14 cellular contexts compared by ENCODE assay signal in the genomic region with DNA sequence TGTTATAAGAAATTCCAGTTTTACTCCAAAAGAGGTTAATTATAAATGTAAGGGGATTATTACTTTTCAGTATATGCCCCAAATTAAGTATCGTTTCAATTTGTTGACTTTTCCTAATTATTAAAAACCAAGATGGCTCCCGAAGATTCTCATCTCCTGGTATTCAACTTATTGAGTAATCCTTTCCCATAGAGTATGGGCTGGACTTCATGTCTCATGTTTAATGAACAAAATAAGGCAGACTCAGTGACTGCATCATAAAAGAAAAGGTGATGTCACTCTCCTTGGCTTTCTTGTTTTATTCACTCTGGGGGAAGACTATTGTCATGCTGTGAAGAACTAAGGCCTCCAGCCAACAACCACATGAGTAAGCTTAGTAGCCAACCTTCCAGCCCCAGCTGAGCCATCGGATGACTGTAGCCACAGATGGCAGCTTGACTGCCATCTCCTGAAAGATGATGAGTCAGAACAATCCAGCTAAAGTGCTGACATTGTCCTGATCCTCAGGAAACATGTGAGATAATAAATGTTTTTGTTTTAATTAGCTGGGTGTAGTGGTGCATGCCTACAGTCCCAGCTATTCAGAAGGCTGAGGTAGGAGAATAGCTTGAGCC. TPM values are rescaled to one million over a fixed set of nuclear protein-coding genes. Genes with fewer than 3 reads are reported as not detected.
DNase-seq lines count a peak whose midpoint lies in the region; ATAC-seq, FAIRE-seq and TF ChIP-seq lines count a peak whose summit lies in the region.
"Had no signal": no experiment of that assay in that cellular context is flagged by ENCODE, and none has a peak within 500 bp of the region (broad histone marks: within the 10 kb centered on the region; RNA-seq: fewer than 3 reads in every experiment).

No MANE protein-coding gene starts in this region.

- peak; percentile 80 for FAIRE-seq in HTR-8/SVneo (lab: Jason Lieb, UNC)

- H3K27ac ChIP-seq in A673 (ENCODE audit: low read depth, low read length, poor library complexity, severe bottlenecking) (no peak overlapping the region), body of pancreas (no peak overlapping the region)
- H3K27ac ChIP-seq: BLaER1 treated with 17β-estradiol and CSF1 and Interleukin-3, amounts not matched to agents 10 nM and 100 nM; lower lobe of right lung; vagina had no signal

- DNase-seq in A673 (ENCODE audit: low spot score) = peak; percentile 76
- DNase-seq in HTR-8/SVneo (ENCODE audit: insufficient read length, low spot score) = no peak
- peak; percentile 91 for DNase-seq in T1000 (lab: John Stamatoyannopoulos, UW)
- peak; percentile 22 for DNase-seq in hepatic stellate cell (ENCODE audit: low spot score)
- no peak for DNase-seq in cerebellum (ENCODE audit: low spot score)
- DNase-seq in body of pancreas = no peak
- no peak for DNase-seq in ecto neural progenitor cell (ENCODE audit: low spot score)
- DNase-seq: lower lobe of right lung; NCI-H1105; Right ventricle myocardium superior; stimulated activated CD4-positive, alpha-beta T cell treated with anti-CD3 and anti-CD28 coated beads, Interleukin-4, amount 100 ng/mL, for 1 hour had no signal

- H3K4me3 ChIP-seq in A673 (ENCODE audit: low read depth, low read length, poor library complexity, severe bottlenecking) (no peak overlapping the region), body of pancreas (no peak overlapping the region)
- H3K4me3 ChIP-seq: BLaER1 treated with 17β-estradiol and CSF1 and Interleukin-3, amounts not matched to agents 10 nM and 100 nM; lower lobe of right lung; vagina had no signal

- POLR2A ChIA-PET in A673 (lab: Charles Lee; ENCODE audit: low non-redundant PET) = no interaction called here

- H3K27me3 ChIP-seq in A673 (replicated peaks; ENCODE audit: insufficient read depth, low read depth, low read length, poor library complexity) (no peaks in the 10 kb centered on the region), body of pancreas (no peaks in the 10 kb centered on the region)
- H3K27me3 ChIP-seq: vagina had no signal

- intact Hi-C loops in A673 (cut with micrococcal nuclease; ENCODE audit: unreplicated experiment) = no loop called here
- intact Hi-C loops in body of pancreas (cut with DNase I) = no loop called here

- WGBS in body of pancreas, 2 donors = 85 to 90% methylated on average over 3 of the region's 3 CpGs

- TF ChIP-seq CTCF in A673 (conservative IDR thresholded peaks at IDR 0.05; ENCODE audit: low read depth, low read length) (no peak), body of pancreas (IDR thresholded peaks at IDR 0.05) (no peak)

- TF ChIP-seq POLR2A in body of pancreas (IDR thresholded peaks at IDR 0.05) = no peak

- H3K36me3 ChIP-seq in A673 (ENCODE audit: insufficient read depth, low read length, poor library complexity, severe bottlenecking) (no peaks in the 10 kb centered on the region), body of pancreas (replicated peaks in 1 of 2; ENCODE audit: insufficient read depth in 1 of 2, low read depth in 2 of 2) (no peaks in the 10 kb centered on the region)
- H3K36me3 ChIP-seq: BLaER1 treated with 17β-estradiol and CSF1 and Interleukin-3, amounts not matched to agents 10 nM and 100 nM; lower lobe of right lung; vagina had no signal

- peaks cover 14% of the 10 kb centered on the region for H3K4me1 ChIP-seq in A673 (ENCODE audit: insufficient read depth, low read length, poor library complexity, severe bottlenecking)
- H3K4me1 ChIP-seq in body of pancreas = no peaks in the 10 kb centered on the region
- H3K4me1 ChIP-seq: BLaER1 treated with 17β-estradiol and CSF1 and Interleukin-3, amounts not matched to agents 10 nM and 100 nM; lower lobe of right lung; vagina had no signal

- H3K9me3 ChIP-seq in A673 (ENCODE audit: low read depth, low read length, poor library complexity, severe bottlenecking) = peaks cover 5% of the 10 kb centered on the region
- H3K9me3 ChIP-seq in body of pancreas = no peaks in the 10 kb centered on the region
- H3K9me3 ChIP-seq: lower lobe of right lung, vagina had no signal

- CTCF ChIA-PET in A673 (lab: Charles Lee) = no interaction called here

- no TSS peak for BruUV-seq in A673 (replicated peaks; lab: Mats Ljungman, UMichigan)

- ATAC-seq in GM18867 (IDR thresholded peaks at IDR 0.05; ENCODE audit: unreplicated experiment) (no peak), body of pancreas (no peak)
- ATAC-seq: lower lobe of right lung had no signal

RNA-seq across cellular contexts. Expression of gene IGF2BP2, which starts 17.3 kb away (rescaled TPM):
- total RNA-seq in A673 (2021) = 66.2 and 77.2 TPM in 2 replicates
- total RNA-seq in cerebellum = 42.4 TPM
- total RNA-seq in body of pancreas = 10 to 100 TPM; 19.4 to 25.2 TPM

Comparison
In these comparisons a context has a peak if more than half of its experiments do, and no peak if none do; other contexts are left out.
1. DNase-seq: peak in A673 (single experiment), T1000 (single experiment) and hepatic stellate cell (single experiment); none in HTR-8/SVneo (single experiment), cerebellum (single experiment), body of pancreas (0 of 4) and ecto neural progenitor cell (single experiment).